In genomic region chr6:11044712-11045167, GRCh38 we compare ENCODE assay signal across 8 cellular contexts. TPM values are rescaled to one million over a fixed set of nuclear protein-coding genes. Genes with fewer than 3 reads are reported as not detected.
A peak's percentile ranks its signal among the peaks of the same experiment; 100 is the strongest.
DNase-seq lines count a peak whose midpoint lies in the region; ATAC-seq, FAIRE-seq and TF ChIP-seq lines count a peak whose summit lies in the region.
"Had no signal": no experiment of that assay in that cellular context is flagged by ENCODE, and none has a peak within 500 bp of the region (broad histone marks: within the 10 kb centered on the region; RNA-seq: fewer than 3 reads in every experiment).

No MANE protein-coding gene starts in this region.

- no peak overlapping the region for H3K18ac ChIP-seq in H9 (ENCODE audit: insufficient read length, low read depth, low read length)

- no peak overlapping the region for H2BK15ac ChIP-seq in H9 (ENCODE audit: low read depth, low read length)

- H3K79me2 ChIP-seq in H9 (ENCODE audit: insufficient read depth, low read length) = no peaks in the 10 kb centered on the region

- H4K5ac ChIP-seq in H9 (ENCODE audit: insufficient read length, low read depth, low read length) = no peak overlapping the region

- DNase-seq in H9 = no peak
- no peak for DNase-seq in WERI-Rb-1
- no peak for DNase-seq in fibroblast of the aortic adventitia (ENCODE audit: low read depth)
- no peak for DNase-seq in small intestine
- DNase-seq in activated effector memory CD4-positive, alpha-beta T cell treated with Interleukin-2 at 50 U/mL for 16 hours = no peak
- no peak for DNase-seq in RCC 7860 (ENCODE audit: low spot score)

- no peak overlapping the region for H3K4ac ChIP-seq in H9 (ENCODE audit: low read depth, low read length)

- H2BK120ac ChIP-seq in H9 (ENCODE audit: low read depth, low read length, poor library complexity, severe bottlenecking) = no peak overlapping the region

- no peak overlapping the region for H3K14ac ChIP-seq in H9 (ENCODE audit: insufficient read depth, low read length)

- H2AK5ac ChIP-seq in H9 (ENCODE audit: insufficient read length, low read length) = no peak overlapping the region

- H3K36me3 Mint-ChIP-seq in H9 (ENCODE audit: insufficient read depth in 1 of 3, low read depth in 3 of 3) = peaks cover 0 to 2% (median 0%) of the 10 kb centered on the region in 3 experiments; a peak in 1 of 7 replicates

- H4K20me1 ChIP-seq in H9 (ENCODE audit: control insufficient read depth, insufficient read depth, insufficient read length) = no peaks in the 10 kb centered on the region

- WGBS in H9 (ENCODE audit: extremely low coverage, insufficient read length, low lambda C conversion rate) = no CpG with 5 or more reads among the region's 23 CpGs
- 31 to 52% (median 47%) methylated on average over 23 of the region's 23 CpGs for WGBS in small intestine, 3 donors

- H3K4me1 ChIP-seq in H9 (ENCODE audit: insufficient read depth, low read length) (no peaks in the 10 kb centered on the region; the same call in 1 of the 2 replicates), small intestine (ENCODE audit: control insufficient read depth in 2 of 2, insufficient read depth in 1 of 2, low read depth in 1 of 2, low read length in 1 of 2) (peaks cover 3% of the 10 kb centered on the region in 2 donors)

- ATAC-seq in HG02840 (IDR thresholded peaks at IDR 0.05; ENCODE audit: low FRiP score, unreplicated experiment) = no peak

- no peak overlapping the region for H4K91ac ChIP-seq in H9 (ENCODE audit: insufficient read length, low read depth, low read length)

- no peak for FAIRE-seq in small intestine (lab: Jason Lieb, UNC)
- no peak for FAIRE-seq in RCC 7860 (lab: Jason Lieb, UNC)

- no peak overlapping the region for H3K56ac ChIP-seq in H9 (ENCODE audit: insufficient read length, low read depth, low read length)

- H3K23ac ChIP-seq in H9 (ENCODE audit: insufficient read length, low read depth, low read length) = no peak overlapping the region

- H3K27me3 Mint-ChIP-seq in H9 (ENCODE audit: low read depth) = peaks cover 71% of the 10 kb centered on the region

- no peaks in the 10 kb centered on the region for H3K79me1 ChIP-seq in H9 (ENCODE audit: insufficient read depth, low read depth, low read length, poor library complexity, severe bottlenecking)

- no peak overlapping the region for H2BK12ac ChIP-seq in H9 (ENCODE audit: insufficient read length, low read depth, low read length)

- no peak overlapping the region for H3K27ac Mint-ChIP-seq in H9

- H3K36me3 ChIP-seq in WERI-Rb-1 (peaks cover 7% of the 10 kb centered on the region), small intestine (ENCODE audit: control insufficient read depth in 2 of 2, insufficient read depth in 2 of 2, low read length in 2 of 2) (no peaks in the 10 kb centered on the region)

- H3K9me3 Mint-ChIP-seq in H9 = peaks cover 2 to 3% of the 10 kb centered on the region in 2 experiments; a peak in 2 of 5 replicates

- H2BK5ac ChIP-seq in H9 (ENCODE audit: insufficient read length, low read length) = no peak overlapping the region

- H2BK20ac ChIP-seq in H9 (ENCODE audit: low read depth, low read length, poor library complexity, severe bottlenecking) = no peak overlapping the region

- no peak overlapping the region for H3K27ac ChIP-seq in H9 (ENCODE audit: insufficient read length, low read depth, low read length)
- H3K27ac ChIP-seq in WERI-Rb-1 = no peak overlapping the region; the same call in 1 of the 2 replicates
- no peak overlapping the region for H3K27ac ChIP-seq in small intestine (ENCODE audit: low read depth in 1 of 2, low read length in 1 of 2)

- H3K27me3 ChIP-seq in H9 (ENCODE audit: insufficient read depth, low read length) (peaks cover 14% of the 10 kb centered on the region), WERI-Rb-1 (ENCODE audit: insufficient read depth, low read depth, severe bottlenecking) (no peaks in the 10 kb centered on the region), small intestine (ENCODE audit: control insufficient read depth in 2 of 2, insufficient read depth in 2 of 2, low read length in 2 of 2) (peaks cover 8 to 20% of the 10 kb centered on the region in 2 donors)

- peak overlapping the region; percentile 68 to 85 for H3K4me3 Mint-ChIP-seq in H9

- H3K4me2 ChIP-seq in H9 (ENCODE audit: insufficient read depth, insufficient read length, low read length) = peak overlapping the region; percentile 44

- H3K4me3 ChIP-seq in WERI-Rb-1 (ENCODE audit: low read depth, low read length) = peak overlapping the region; percentile 13; the same call in 1 of the 2 replicates
- peak overlapping the region; percentile 46 for H3K4me3 ChIP-seq in fibroblast of the aortic adventitia (ENCODE audit: low read depth, low read length)
- H3K4me3 ChIP-seq in small intestine (ENCODE audit: low read depth in 1 of 2, low read length in 2 of 2) = peak overlapping the region; percentile 30 to 75

- H2AFZ ChIP-seq in H9 (ENCODE audit: low read length) = no peak overlapping the region

- TF ChIP-seq CTCF in H9 (conservative IDR thresholded peaks at IDR 0.05) (no peak), WERI-Rb-1 (IDR thresholded peaks at IDR 0.05; ENCODE audit: low read depth, low read length) (no peak), fibroblast of the aortic adventitia (IDR thresholded peaks at IDR 0.05; ENCODE audit: insufficient read depth, low read length) (no peak)

- H4K8ac ChIP-seq in H9 (replicated peaks; ENCODE audit: insufficient read length, low read depth, low read length) = no peak overlapping the region

- no peak overlapping the region for H3T11ph ChIP-seq in H9 (ENCODE audit: low read length)

- H3K4me1 Mint-ChIP-seq in H9 = peaks cover 15 to 16% of the 10 kb centered on the region in 2 experiments

- peaks cover 6% of the 10 kb centered on the region for H3K23me2 ChIP-seq in H9 (ENCODE audit: insufficient read length, low read depth, low read length, poor library complexity, severe bottlenecking)

- no peak overlapping the region for H3K9ac ChIP-seq in H9 (ENCODE audit: extremely low read depth, insufficient read length, low read length)

- H3K9me3 ChIP-seq in H9 (ENCODE audit: control insufficient read depth, low read depth, low read length) (no peaks in the 10 kb centered on the region), WERI-Rb-1 (ENCODE audit: severe bottlenecking) (peaks cover 3% of the 10 kb centered on the region), small intestine (ENCODE audit: control insufficient read depth, low read depth) (no peaks in the 10 kb centered on the region)

RNA-seq across cellular contexts. Expression of gene ELOVL2, which starts 0.6 kb away (rescaled TPM):
- total RNA-seq in H9 (2021) (0.46 and 0.57 TPM in 2 replicates), fibroblast of the aortic adventitia (ENCODE audit: low replicate concordance) (0.16 and 0.18 TPM in 2 replicates)
- under 1 TPM in 1 of 3 donors, not detected in 2; 0.48 TPM for polyA plus RNA-seq in small intestine
- total RNA-seq: dermis microvascular lymphatic vessel endothelial cell had no signal

RNA-seq across cellular contexts. Expression of gene SMIM13, which starts 48.9 kb away (rescaled TPM):
- total RNA-seq in H9 (2021) (10.6 and 11.5 TPM in 2 replicates), fibroblast of the aortic adventitia (ENCODE audit: low replicate concordance) (2.3 and 8.1 TPM in 2 replicates)
- polyA plus RNA-seq in small intestine = 1 to 10 TPM; 2.4 to 4.6 (median 3.6) TPM
